Comparison of ENCODE assay signal across 20 cellular contexts in the genomic region with DNA sequence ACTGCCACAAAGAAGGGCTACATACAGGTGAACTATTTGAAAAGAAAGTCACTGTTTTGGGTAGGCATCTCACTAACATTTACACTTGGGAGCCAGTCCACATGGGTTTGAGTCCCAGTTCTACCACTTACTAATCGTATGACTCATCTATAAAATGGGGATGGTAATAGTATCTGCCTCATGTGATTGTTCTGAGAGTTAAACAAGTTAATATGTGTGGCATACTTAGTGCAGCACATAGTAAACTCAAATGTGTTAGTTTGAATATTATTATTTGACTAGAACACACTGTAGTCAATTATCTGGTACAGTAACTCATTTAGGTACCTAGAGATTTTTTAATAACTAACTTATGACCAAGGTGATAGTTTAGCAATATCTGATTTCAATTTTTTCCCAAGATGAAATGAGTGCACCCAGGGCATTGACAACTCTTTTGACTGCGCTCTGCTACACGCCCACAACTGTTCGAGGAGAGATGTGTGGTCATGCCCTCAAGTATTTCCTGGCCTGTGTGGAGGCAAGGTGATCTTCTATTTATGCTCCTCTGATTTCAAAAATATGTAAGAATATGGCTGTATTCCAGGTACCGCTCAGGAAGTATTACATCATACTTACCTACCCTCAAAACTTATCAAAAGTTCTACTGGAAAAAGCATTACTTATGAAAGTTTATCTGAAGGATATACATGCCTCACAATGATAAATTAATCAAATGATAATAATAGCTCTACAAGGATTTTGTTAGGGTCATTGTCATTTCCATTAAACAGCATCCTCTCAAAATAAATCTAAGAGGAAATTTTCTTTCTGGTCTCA.
DNase-seq lines count a peak whose midpoint lies in the region; ATAC-seq, FAIRE-seq and TF ChIP-seq lines count a peak whose summit lies in the region.
"Had no signal": no experiment of that assay in that cellular context is flagged by ENCODE, and none has a peak within 500 bp of the region (broad histone marks: within the 10 kb centered on the region; RNA-seq: fewer than 3 reads in every experiment).

No MANE protein-coding gene starts in this region.

- no peak for TF ChIP-seq RAD21 in IMR-90 (IDR thresholded peaks at IDR 0.05; ENCODE audit: low read length)

- H2BK15ac ChIP-seq in IMR-90 (ENCODE audit: low read depth, low read length), result no peak overlapping the region

- H3K27ac ChIP-seq in IMR-90 (ENCODE audit: insufficient read depth, low read length) (no peak overlapping the region), astrocyte (ENCODE audit: low read depth, low read length) (no peak overlapping the region)
- H3K27ac ChIP-seq: KMS-11, SK-N-MC had no signal

- no peak overlapping the region for H2BK20ac ChIP-seq in IMR-90 (ENCODE audit: low read depth, low read length)

- no peak overlapping the region for H2BK5ac ChIP-seq in IMR-90 (ENCODE audit: low read depth, low read length, poor library complexity, severe bottlenecking)

- H4K91ac ChIP-seq in IMR-90 (ENCODE audit: insufficient read depth, low read depth, low read length), result no peak overlapping the region

- H3K9me3 Mint-ChIP-seq in activated naive CD8-positive, alpha-beta T cell treated with anti-CD3 and anti-CD28 coated beads, Interleukin-2, amount 10 ng/mL, durations not matched to agents 7 days and 5 days, result no peaks in the 10 kb centered on the region
- H3K9me3 Mint-ChIP-seq in activated naive CD8-positive, alpha-beta T cell treated with anti-CD3 and anti-CD28 coated beads for 36 hours, result no peaks in the 10 kb centered on the region
- H3K9me3 Mint-ChIP-seq in astrocyte (ENCODE audit: unreplicated experiment), result no peaks in the 10 kb centered on the region
- H3K9me3 Mint-ChIP-seq: GM23338 had no signal

- no peak for TF ChIP-seq CTCF in IMR-90 (conservative IDR thresholded peaks at IDR 0.05; ENCODE audit: low read depth, low read length)
- no peak for TF ChIP-seq CTCF in astrocyte (IDR thresholded peaks at IDR 0.05; ENCODE audit: insufficient read depth, low read depth, low read length)

- no peak overlapping the region for H3K23ac ChIP-seq in IMR-90 (ENCODE audit: low read depth, low read length)

- no TSS peak for BruUV-seq in IMR-90 (replicated peaks; lab: Mats Ljungman, UMichigan)

- FAIRE-seq in astrocyte (lab: Jason Lieb, UNC), result no peak
- FAIRE-seq: A204.1, GM12891 had no signal

- H3K36me3 ChIP-seq in IMR-90 (ENCODE audit: control insufficient read depth, insufficient read depth, low read length), result no peaks in the 10 kb centered on the region
- H3K36me3 ChIP-seq in astrocyte (ENCODE audit: insufficient read depth, low read length), result no peaks in the 10 kb centered on the region
- H3K36me3 ChIP-seq: MG63 had no signal

- H3K36me3 Mint-ChIP-seq in activated naive CD8-positive, alpha-beta T cell treated with anti-CD3 and anti-CD28 coated beads, Interleukin-2, amount 10 ng/mL, durations not matched to agents 7 days and 5 days, result peaks cover 1% of the 10 kb centered on the region
- H3K36me3 Mint-ChIP-seq in activated naive CD8-positive, alpha-beta T cell treated with anti-CD3 and anti-CD28 coated beads for 36 hours, result no peaks in the 10 kb centered on the region
- peaks cover 2% of the 10 kb centered on the region for H3K36me3 Mint-ChIP-seq in astrocyte (ENCODE audit: low read depth, unreplicated experiment)
- H3K36me3 Mint-ChIP-seq: CD14-positive monocyte had no signal

- H3K27me3 ChIP-seq in IMR-90 (ENCODE audit: control insufficient read depth, insufficient read depth, low read length), result no peaks in the 10 kb centered on the region
- H3K27me3 ChIP-seq in astrocyte (ENCODE audit: insufficient read depth, low read length), result peaks cover 1% of the 10 kb centered on the region
- H3K27me3 ChIP-seq: MG63 had no signal

- WGBS in IMR-90 (ENCODE audit: extremely low coverage in 2 of 2, insufficient read length in 1 of 2), 2 experiments, result no CpG with 5 or more reads among the region's 5 CpGs

- in situ Hi-C loops in IMR-90 (cut with MboI; ENCODE audit: low sequenced_read_pairs), result no loop called here

- no peaks in the 10 kb centered on the region for H3K79me1 ChIP-seq in IMR-90 (ENCODE audit: low read depth in 1 of 2, low read length in 2 of 2)

- no peak overlapping the region for H4K8ac ChIP-seq in IMR-90 (ENCODE audit: low read depth in 2 of 2, low read length in 2 of 2)

- H3K9me3 ChIP-seq in IMR-90 (ENCODE audit: control insufficient read depth, insufficient read depth, low read length) (no peaks in the 10 kb centered on the region), astrocyte (ENCODE audit: insufficient read depth, low read depth, low read length) (peaks cover 2% of the 10 kb centered on the region)
- H3K9me3 ChIP-seq: MG63 had no signal

- no peak overlapping the region for H2BK120ac ChIP-seq in IMR-90 (ENCODE audit: low read depth, low read length)

- CTCF ChIA-PET in IMR-90 (lab: Yijun Ruan, JAX), result no interaction called here

- H3K4me1 ChIP-seq in IMR-90 (ENCODE audit: control insufficient read depth, insufficient read depth, low read length) (no peaks in the 10 kb centered on the region), astrocyte (ENCODE audit: insufficient read depth, low read length) (no peaks in the 10 kb centered on the region)

- H2AK9ac ChIP-seq in IMR-90 (replicated peaks; ENCODE audit: low read depth, low read length, poor library complexity), result no peak overlapping the region

- peaks cover 26% of the 10 kb centered on the region for H3K27me3 Mint-ChIP-seq in activated naive CD8-positive, alpha-beta T cell treated with anti-CD3 and anti-CD28 coated beads, Interleukin-2, amount 10 ng/mL, durations not matched to agents 7 days and 5 days
- peaks cover 5% of the 10 kb centered on the region for H3K27me3 Mint-ChIP-seq in activated naive CD8-positive, alpha-beta T cell treated with anti-CD3 and anti-CD28 coated beads for 36 hours
- H3K27me3 Mint-ChIP-seq in astrocyte (ENCODE audit: low read depth, unreplicated experiment), result peaks cover 3% of the 10 kb centered on the region

- H4K5ac ChIP-seq in IMR-90 (ENCODE audit: low read depth, low read length), result no peak overlapping the region

- H3K56ac ChIP-seq in IMR-90 (ENCODE audit: extremely low read depth, insufficient read depth, low read length), result no peak overlapping the region

- H3K79me2 ChIP-seq in astrocyte (ENCODE audit: insufficient read depth, low read length), result no peaks in the 10 kb centered on the region

- no peak overlapping the region for H3K14ac ChIP-seq in IMR-90 (replicated peaks; ENCODE audit: low read depth, low read length)

- dilution Hi-C loops in IMR-90 (cut with HindIII; ENCODE audit: low sequenced_read_pairs, unreplicated experiment), result no loop called here

- H3K9ac ChIP-seq in IMR-90 (ENCODE audit: low read depth, low read length) (no peak overlapping the region), astrocyte (ENCODE audit: low read length) (no peak overlapping the region)
- H3K9ac ChIP-seq: KMS-11 had no signal

- no peaks in the 10 kb centered on the region for H3K9me1 ChIP-seq in IMR-90 (ENCODE audit: insufficient read depth, low read length)

- H3K4me3 ChIP-seq in IMR-90 (ENCODE audit: insufficient read depth, low read depth, low read length), result no peak overlapping the region
- H3K4me3 ChIP-seq in astrocyte (ENCODE audit: insufficient read depth, low read depth, low read length), result no peak overlapping the region
- H3K4me3 ChIP-seq: GM23338, MG63, SK-N-MC had no signal

- ATAC-seq in activated naive CD8-positive, alpha-beta T cell treated with anti-CD3 and anti-CD28 coated beads, Interleukin-2, amount 10 ng/mL, durations not matched to agents 7 days and 5 days (ENCODE audit: low read depth), result peak; percentile 36
- ATAC-seq in IMR-90 (ENCODE audit: low read depth) (no peak), HG03139 (IDR thresholded peaks at IDR 0.05; ENCODE audit: unreplicated experiment) (no peak), GM18511 (IDR thresholded peaks at IDR 0.05; ENCODE audit: unreplicated experiment) (no peak)
- ATAC-seq: GM23338 had no signal

- no peak overlapping the region for H3K18ac ChIP-seq in IMR-90 (ENCODE audit: low read depth, low read length)

- H3K4ac ChIP-seq in IMR-90 (ENCODE audit: low read depth, low read length), result no peak overlapping the region

- H4K20me1 ChIP-seq in IMR-90 (ENCODE audit: insufficient read depth, low read length) (no peaks in the 10 kb centered on the region), astrocyte (ENCODE audit: insufficient read depth, low read length) (no peaks in the 10 kb centered on the region)

- POLR2A ChIA-PET in activated naive CD8-positive, alpha-beta T cell treated with anti-CD3 and anti-CD28 coated beads, Interleukin-2, amount 10 ng/mL, durations not matched to agents 7 days and 5 days (lab: Charles Lee), result no interaction called here
- POLR2A ChIA-PET in IMR-90 (lab: Charles Lee; ENCODE audit: unreplicated experiment), result no interaction called here

- peaks cover 16% of the 10 kb centered on the region for H3K4me1 Mint-ChIP-seq in activated naive CD8-positive, alpha-beta T cell treated with anti-CD3 and anti-CD28 coated beads, Interleukin-2, amount 10 ng/mL, durations not matched to agents 7 days and 5 days
- no peaks in the 10 kb centered on the region for H3K4me1 Mint-ChIP-seq in activated naive CD8-positive, alpha-beta T cell treated with anti-CD3 and anti-CD28 coated beads for 36 hours
- H3K4me1 Mint-ChIP-seq in astrocyte (ENCODE audit: low read depth, unreplicated experiment), result peaks cover 4% of the 10 kb centered on the region
- H3K4me1 Mint-ChIP-seq: CD14-positive monocyte, GM23338 had no signal

- H2AK5ac ChIP-seq in IMR-90 (ENCODE audit: low read depth, low read length), result no peak overlapping the region

- no peak for TF ChIP-seq POLR2A in IMR-90 (IDR thresholded peaks at IDR 0.05; ENCODE audit: low read depth, low read length)

- intact Hi-C loops in IMR-90 (cut with micrococcal nuclease), result no loop called here

- H3K4me3 Mint-ChIP-seq in activated naive CD8-positive, alpha-beta T cell treated with anti-CD3 and anti-CD28 coated beads, Interleukin-2, amount 10 ng/mL, durations not matched to agents 7 days and 5 days, result no peak overlapping the region
- no peak overlapping the region for H3K4me3 Mint-ChIP-seq in activated naive CD8-positive, alpha-beta T cell treated with anti-CD3 and anti-CD28 coated beads for 36 hours
- no peak overlapping the region for H3K4me3 Mint-ChIP-seq in astrocyte (ENCODE audit: unreplicated experiment)
- H3K4me3 Mint-ChIP-seq: CD14-positive monocyte, GM23338 had no signal

- H3K27ac Mint-ChIP-seq in activated naive CD8-positive, alpha-beta T cell treated with anti-CD3 and anti-CD28 coated beads, Interleukin-2, amount 10 ng/mL, durations not matched to agents 7 days and 5 days, result no peak overlapping the region
- H3K27ac Mint-ChIP-seq in activated naive CD8-positive, alpha-beta T cell treated with anti-CD3 and anti-CD28 coated beads for 36 hours, result no peak overlapping the region
- H3K27ac Mint-ChIP-seq in astrocyte (ENCODE audit: unreplicated experiment), result no peak overlapping the region
- H3K27ac Mint-ChIP-seq: CD14-positive monocyte, GM23338 had no signal

- DNase-seq in activated naive CD8-positive, alpha-beta T cell treated with anti-CD3 and anti-CD28 coated beads, Interleukin-2, amount 10 ng/mL, durations not matched to agents 7 days and 5 days, result no peak
- no peak for DNase-seq in activated naive CD8-positive, alpha-beta T cell treated with anti-CD3 and anti-CD28 coated beads for 36 hours
- DNase-seq in IMR-90, result no peak
- peak; percentile 12 for DNase-seq in astrocyte (ENCODE audit: low read depth)
- DNase-seq in kidney tubule cell (ENCODE audit: low spot score), result peak; percentile 20
- no peak for DNase-seq in NAMALWA (ENCODE audit: low spot score)
- DNase-seq: COR-L47, MG63, NCI-H1105 treated with DMSO at 0.1 percent for 48 hours, NCI-H187 treated with DMSO at 0.1 percent for 48 hours, NCI-H2171 treated with DMSO at 0.1 percent for 48 hours, NCI-H510A had no signal

- H2AFZ ChIP-seq in IMR-90 (replicated peaks; ENCODE audit: low read length, poor library complexity) (no peak overlapping the region), astrocyte (ENCODE audit: low read depth, low read length) (no peak overlapping the region)

- H3K4me2 ChIP-seq in IMR-90 (ENCODE audit: low read depth, low read length) (no peak overlapping the region), astrocyte (ENCODE audit: low read length) (no peak overlapping the region)
- H3K4me2 ChIP-seq: GM23338, KMS-11 had no signal

Comparison
In these comparisons a context has a peak if more than half of its experiments do, and no peak if none do; other contexts are left out.
1. DNase-seq: peak in astrocyte (single experiment) and kidney tubule cell (single experiment); none in activated naive CD8-positive, alpha-beta T cell treated with anti-CD3 and anti-CD28 coated beads, Interleukin-2, amount 10 ng/mL, durations not matched to agents 7 days and 5 days (single experiment), activated naive CD8-positive, alpha-beta T cell treated with anti-CD3 and anti-CD28 coated beads for 36 hours (single experiment), IMR-90 (single experiment) and NAMALWA (single experiment).